Comparison of ENCODE assay signal across 8 cellular contexts in the genomic region with DNA sequence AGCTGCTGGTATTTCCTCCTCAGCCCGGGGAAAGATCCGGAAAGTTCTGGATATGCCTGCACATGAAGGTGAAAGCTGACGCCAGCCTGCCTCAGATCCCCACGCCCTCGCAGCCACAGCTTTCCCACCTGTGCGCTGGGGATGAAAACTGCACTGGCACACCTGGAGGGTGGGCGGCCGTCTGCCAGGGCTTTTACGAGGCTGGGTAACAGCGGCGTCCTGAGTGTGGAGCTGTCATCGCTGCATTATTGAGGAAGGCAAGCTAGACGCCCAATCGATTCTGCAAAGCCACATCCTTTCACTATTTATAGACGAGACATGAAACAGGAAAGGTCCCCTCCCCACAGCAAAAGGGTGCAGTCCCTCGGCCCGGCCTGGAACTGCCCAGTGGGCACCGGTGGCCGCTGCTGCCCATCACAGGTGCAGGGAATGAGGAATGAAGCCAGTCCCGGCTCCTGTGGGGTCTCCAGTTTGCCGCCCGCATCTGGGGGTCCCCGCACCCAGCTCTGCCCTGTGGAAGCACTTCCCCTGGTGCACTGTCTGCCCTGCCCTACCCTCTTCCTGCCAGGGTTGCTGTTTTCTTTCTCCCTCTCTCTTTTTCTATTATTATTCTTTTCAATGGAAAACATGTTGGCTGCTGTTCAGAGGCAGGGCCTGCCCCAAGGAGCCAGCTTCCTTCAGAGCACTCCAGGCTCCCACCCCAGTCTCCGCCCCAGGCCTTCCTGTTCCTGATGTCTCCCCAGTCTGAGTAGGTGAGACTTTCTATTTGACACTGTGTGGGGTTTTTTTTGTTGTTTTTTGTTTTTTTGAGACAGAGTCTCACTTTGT. TPM values are rescaled to one million over a fixed set of nuclear protein-coding genes. Genes with fewer than 3 reads are reported as not detected.
DNase-seq lines count a peak whose midpoint lies in the region; ATAC-seq and TF ChIP-seq lines count a peak whose summit lies in the region.

No MANE protein-coding gene starts in this region.

- 37 to 54% methylated on average over 17 to 23 of the region's 24 CpGs for WGBS in upper lobe of left lung, 2 donors

- TF ChIP-seq CTCF in GM13976 (IDR thresholded peaks at IDR 0.05; ENCODE audit: borderline replicate concordance, control extremely low read depth, extremely low read depth, insufficient read depth, missing control alignments) (peak; percentile 1), PC-3 (conservative IDR thresholded peaks at IDR 0.05; ENCODE audit: low read depth, low read length) (no peak), upper lobe of left lung (IDR thresholded peaks at IDR 0.05) (no peak)

- peak overlapping the region; percentile 76 for H3K4me3 Mint-ChIP-seq in activated naive CD8-positive, alpha-beta T cell treated with anti-CD3 and anti-CD28 coated beads, Interleukin-2, amount 50 U/mL, for 24 hours

- in situ Hi-C loops in GM13976 (cut with MboI; ENCODE audit: low sequenced_read_pairs, unreplicated experiment), result no loop called here

- no peak for ATAC-seq in PC-3
- ATAC-seq in activated naive CD8-positive, alpha-beta T cell treated with anti-CD3 and anti-CD28 coated beads, Interleukin-2, amount 50 U/mL, for 24 hours, result peak; percentile 82
- ATAC-seq in upper lobe of left lung (ENCODE audit: low FRiP score in 2 of 2), result peak in 1 of 2 donors; percentile 34
- ATAC-seq in GM21423 (IDR thresholded peaks at IDR 0.05; ENCODE audit: unreplicated experiment), result no peak

- no peaks in the 10 kb centered on the region for H3K9me2 ChIP-seq in PC-3 (replicated peaks; ENCODE audit: low read length)

- intact Hi-C loops in PC-3 (cut with micrococcal nuclease), result no loop called here

- H3K27ac ChIP-seq in PC-3 (ENCODE audit: low read length) (peak overlapping the region; percentile 47), muscle layer of duodenum (ENCODE audit: low read length) (peak overlapping the region; percentile 69), upper lobe of left lung (peak overlapping the region; percentile 94 to 98 (median 97))

- TF ChIP-seq POLR2A in upper lobe of left lung (IDR thresholded peaks at IDR 0.05), result no peak

- no TSS peak for BruUV-seq in PC-3 (replicated peaks; lab: Mats Ljungman, UMichigan)

- no peaks in the 10 kb centered on the region for H3K27me3 Mint-ChIP-seq in activated naive CD8-positive, alpha-beta T cell treated with anti-CD3 and anti-CD28 coated beads, Interleukin-2, amount 50 U/mL, for 24 hours

- H3F3A ChIP-seq in PC-3 (ENCODE audit: low read length, unreplicated experiment), result no peaks in the 10 kb centered on the region

- H3K27ac Mint-ChIP-seq in activated naive CD8-positive, alpha-beta T cell treated with anti-CD3 and anti-CD28 coated beads, Interleukin-2, amount 50 U/mL, for 24 hours, result peak overlapping the region; percentile 99

- H3K4me1 Mint-ChIP-seq in activated naive CD8-positive, alpha-beta T cell treated with anti-CD3 and anti-CD28 coated beads, Interleukin-2, amount 50 U/mL, for 24 hours, result peaks cover 70% of the 10 kb centered on the region

- H3K4me2 ChIP-seq in PC-3 (ENCODE audit: low read length), result peak overlapping the region; percentile 44; the same call in 1 of the 2 replicates

- no peak overlapping the region for H3K9ac ChIP-seq in PC-3 (ENCODE audit: low read length)

- H2AFZ ChIP-seq in PC-3 (ENCODE audit: low read length), result no peak overlapping the region

- H3K36me3 ChIP-seq in PC-3 (ENCODE audit: low read depth, low read length) (no peaks in the 10 kb centered on the region), muscle layer of duodenum (ENCODE audit: control insufficient read depth in 1 of 2, insufficient read depth in 2 of 2, low read length in 2 of 2) (peaks cover 8 to 16% of the 10 kb centered on the region in 2 donors), upper lobe of left lung (peaks cover 0 to 41% (median 25%) of the 10 kb centered on the region in 4 donors)

- H4K20me1 ChIP-seq in PC-3 (ENCODE audit: low read length), result 0 out of 2 replicates have a peak, but pooled peaks cover under 1% of the 10 kb centered on the region

- H3K79me2 ChIP-seq in PC-3 (ENCODE audit: low read length), result peaks cover 9% of the 10 kb centered on the region; the same call in 1 of the 2 replicates

- CTCF ChIA-PET in PC-3 (lab: Charles Lee), result no interaction called here

- no peak for TF ChIP-seq EP300 in upper lobe of left lung (IDR thresholded peaks at IDR 0.05)

- DNase-seq in GM13976 (ENCODE audit: low spot score) (peak; percentile 84), PC-3 (no peak), upper lobe of left lung (peak; percentile 68 to 75), NAMALWA (ENCODE audit: low spot score) (no peak), DMS 273 treated with DMSO at 0.1 percent for 48 hours (lab: John Stamatoyannopoulos, UW) (no peak)
- peak; percentile 75 for DNase-seq in activated naive CD8-positive, alpha-beta T cell treated with anti-CD3 and anti-CD28 coated beads, Interleukin-2, amount 50 U/mL, for 24 hours

- H3K36me3 Mint-ChIP-seq in activated naive CD8-positive, alpha-beta T cell treated with anti-CD3 and anti-CD28 coated beads, Interleukin-2, amount 50 U/mL, for 24 hours (ENCODE audit: low read depth), result peaks cover 19% of the 10 kb centered on the region

- H3K4me1 ChIP-seq in PC-3 (ENCODE audit: insufficient read depth, low read length), result peaks cover 18% of the 10 kb centered on the region
- H3K4me1 ChIP-seq in muscle layer of duodenum (ENCODE audit: control insufficient read depth in 1 of 2, insufficient read depth in 2 of 2, low read length in 2 of 2), result peaks cover 12 to 75% of the 10 kb centered on the region in 2 donors
- peaks cover 85 to 95% (median 92%) of the 10 kb centered on the region in 4 donors for H3K4me1 ChIP-seq in upper lobe of left lung

- H3K9me3 Mint-ChIP-seq in activated naive CD8-positive, alpha-beta T cell treated with anti-CD3 and anti-CD28 coated beads, Interleukin-2, amount 50 U/mL, for 24 hours, result no peaks in the 10 kb centered on the region

- POLR2A ChIA-PET in PC-3 (lab: Charles Lee; ENCODE audit: unreplicated experiment), result no interaction called here

- no peak overlapping the region for H3K4me3 ChIP-seq in PC-3 (ENCODE audit: low read length)
- no peak overlapping the region for H3K4me3 ChIP-seq in muscle layer of duodenum (ENCODE audit: low read depth in 1 of 2, low read length in 2 of 2)
- peak overlapping the region in 2 of 4 donors; percentile 28 to 30 for H3K4me3 ChIP-seq in upper lobe of left lung

- H3K27me3 ChIP-seq in PC-3 (ENCODE audit: low read length), result no peaks in the 10 kb centered on the region
- H3K27me3 ChIP-seq in muscle layer of duodenum (ENCODE audit: low read depth, low read length), result no peaks in the 10 kb centered on the region
- no peaks in the 10 kb centered on the region for H3K27me3 ChIP-seq in upper lobe of left lung

- H3K9me3 ChIP-seq in PC-3 (ENCODE audit: low read length), result no peaks in the 10 kb centered on the region
- no peaks in the 10 kb centered on the region for H3K9me3 ChIP-seq in muscle layer of duodenum (ENCODE audit: control insufficient read depth in 1 of 2, low read length in 2 of 2)
- no peaks in the 10 kb centered on the region for H3K9me3 ChIP-seq in upper lobe of left lung

RNA-seq across cellular contexts. Expression of a gene that starts 7.0 kb away (rescaled TPM):
- total RNA-seq in PC-3 (2014; rRNA removed) (14.3 and 20.8 TPM in 2 replicates), upper lobe of left lung (100 to 1,000 TPM in 4 of 6 donors, 10 to 100 TPM in 2; 49.6 to 175 (median 110) TPM)

RNA-seq across cellular contexts. Expression of a gene that starts 56.0 kb away (rescaled TPM):
- total RNA-seq in PC-3 (2014; rRNA removed) (28.3 and 33.5 TPM in 2 replicates), upper lobe of left lung (10 to 100 TPM; 64.1 to 89.1 (median 72.1) TPM)

Comparison
In these comparisons a context has a peak if more than half of its experiments do, and no peak if none do; other contexts are left out.
1. DNase-seq: peak in GM13976 (single experiment), activated naive CD8-positive, alpha-beta T cell treated with anti-CD3 and anti-CD28 coated beads, Interleukin-2, amount 50 U/mL, for 24 hours (single experiment) and upper lobe of left lung (2 of 2); none in PC-3 (single experiment), NAMALWA (single experiment) and DMS 273 treated with DMSO at 0.1 percent for 48 hours (single experiment).
2. H3K27ac ChIP-seq: peak in every context shown above with its lines; median percentile 97 in upper lobe of left lung; 69 in muscle layer of duodenum; 47 in PC-3.